ENCODE assay signal across 1 cellular context in the genomic region with DNA sequence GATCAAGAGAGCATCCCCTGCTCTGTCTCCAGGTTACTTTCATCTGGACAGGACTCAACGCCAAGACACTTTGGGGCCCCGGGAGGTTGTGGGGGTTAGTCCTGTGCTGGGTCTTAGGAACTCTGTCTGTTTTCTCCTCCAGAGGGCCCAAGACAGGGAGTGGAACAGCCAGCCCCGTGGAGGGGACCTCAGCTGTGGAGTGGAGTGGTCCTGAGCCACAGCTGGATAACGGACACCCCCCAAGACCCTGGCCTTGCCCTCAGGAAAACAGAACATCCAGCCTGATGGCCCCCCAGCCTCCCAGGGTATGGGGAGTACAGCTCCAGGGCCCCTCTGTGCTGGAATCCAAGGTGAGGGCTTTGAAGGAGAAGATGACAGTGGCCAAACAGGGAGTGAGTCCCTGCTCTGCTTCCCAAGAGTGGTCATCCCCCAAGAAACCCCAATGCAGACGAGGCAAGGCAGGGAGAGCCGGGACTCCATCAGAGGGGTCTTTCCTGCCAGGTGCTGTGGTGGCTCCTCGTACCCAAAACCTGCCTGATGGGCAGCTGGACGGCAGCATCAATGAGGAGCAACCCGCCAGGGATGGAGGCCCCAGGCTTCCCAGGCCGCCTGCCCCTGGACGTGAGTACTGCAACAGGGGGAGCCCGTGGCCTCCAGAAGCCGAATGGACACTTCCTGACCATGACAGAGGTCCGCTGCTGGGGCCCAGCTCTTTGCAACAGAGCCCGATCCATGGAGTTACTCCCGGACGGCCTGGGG.
TF ChIP-seq lines count a peak whose summit lies in the region.

No MANE protein-coding gene starts in this region.

TF ChIP-seq in HepG2, 621 proteins besides CTCF, POLR2A, EP300 and RAD21 (continued from another document):
- TF ChIP-seq, protein P1, sequence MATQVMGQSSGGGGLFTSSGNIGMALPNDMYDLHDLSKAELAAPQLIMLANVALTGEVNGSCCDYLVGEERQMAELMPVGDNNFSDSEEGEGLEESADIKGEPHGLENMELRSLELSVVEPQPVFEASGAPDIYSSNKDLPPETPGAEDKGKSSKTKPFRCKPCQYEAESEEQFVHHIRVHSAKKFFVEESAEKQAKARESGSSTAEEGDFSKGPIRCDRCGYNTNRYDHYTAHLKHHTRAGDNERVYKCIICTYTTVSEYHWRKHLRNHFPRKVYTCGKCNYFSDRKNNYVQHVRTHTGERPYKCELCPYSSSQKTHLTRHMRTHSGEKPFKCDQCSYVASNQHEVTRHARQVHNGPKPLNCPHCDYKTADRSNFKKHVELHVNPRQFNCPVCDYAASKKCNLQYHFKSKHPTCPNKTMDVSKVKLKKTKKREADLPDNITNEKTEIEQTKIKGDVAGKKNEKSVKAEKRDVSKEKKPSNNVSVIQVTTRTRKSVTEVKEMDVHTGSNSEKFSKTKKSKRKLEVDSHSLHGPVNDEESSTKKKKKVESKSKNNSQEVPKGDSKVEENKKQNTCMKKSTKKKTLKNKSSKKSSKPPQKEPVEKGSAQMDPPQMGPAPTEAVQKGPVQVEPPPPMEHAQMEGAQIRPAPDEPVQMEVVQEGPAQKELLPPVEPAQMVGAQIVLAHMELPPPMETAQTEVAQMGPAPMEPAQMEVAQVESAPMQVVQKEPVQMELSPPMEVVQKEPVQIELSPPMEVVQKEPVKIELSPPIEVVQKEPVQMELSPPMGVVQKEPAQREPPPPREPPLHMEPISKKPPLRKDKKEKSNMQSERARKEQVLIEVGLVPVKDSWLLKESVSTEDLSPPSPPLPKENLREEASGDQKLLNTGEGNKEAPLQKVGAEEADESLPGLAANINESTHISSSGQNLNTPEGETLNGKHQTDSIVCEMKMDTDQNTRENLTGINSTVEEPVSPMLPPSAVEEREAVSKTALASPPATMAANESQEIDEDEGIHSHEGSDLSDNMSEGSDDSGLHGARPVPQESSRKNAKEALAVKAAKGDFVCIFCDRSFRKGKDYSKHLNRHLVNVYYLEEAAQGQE (IDR thresholded peaks at IDR 0.05; ENCODE audit: borderline replicate concordance in 1 of 2, low read depth in 1 of 2, low read length in 2 of 2) = no peak
TF ChIP-seq in HepG2: peak in this region for 3.
